Comparison of ENCODE assay signal across 1 cellular context in the genomic region with DNA sequence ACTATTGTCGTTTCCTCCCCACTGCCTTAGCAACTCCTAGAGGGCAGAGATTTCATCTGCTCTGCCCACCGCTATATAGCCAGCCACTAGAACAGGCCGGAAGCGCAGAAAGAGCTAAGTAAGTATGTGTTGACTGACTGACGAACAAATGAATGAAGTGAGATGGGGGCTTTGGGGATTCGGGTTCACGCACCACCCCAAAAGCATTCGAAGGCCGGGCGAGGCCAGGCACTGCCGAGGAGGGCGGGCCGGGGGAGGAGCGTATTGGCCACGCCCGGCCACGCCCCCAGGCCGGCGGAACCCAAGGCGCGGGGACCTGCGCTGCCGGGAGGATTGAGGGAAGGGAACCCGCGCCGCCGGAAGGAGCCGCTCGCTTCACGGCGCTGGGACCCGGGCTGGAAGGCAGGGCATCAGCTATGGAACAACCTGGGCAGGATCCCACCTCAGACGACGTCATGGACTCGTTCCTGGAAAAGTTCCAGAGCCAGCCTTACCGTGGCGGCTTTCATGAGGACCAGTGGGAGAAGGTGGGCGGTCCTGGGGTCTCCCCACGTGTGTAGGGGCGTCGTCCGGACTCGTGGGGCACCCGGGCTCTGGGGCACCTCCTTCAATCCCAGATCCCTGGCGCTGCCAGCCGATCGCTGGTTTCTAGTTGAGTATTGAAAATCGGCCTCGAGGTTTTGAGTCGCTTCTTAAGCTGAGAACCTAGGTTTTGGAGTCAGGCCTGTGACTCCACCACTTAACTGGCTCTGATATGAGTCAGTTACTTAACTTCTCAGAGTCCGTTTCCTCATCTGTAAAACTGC.
A peak's percentile ranks its signal among the peaks of the same experiment; 100 is the strongest.
TF ChIP-seq lines count a peak whose summit lies in the region.

A gene with protein sequence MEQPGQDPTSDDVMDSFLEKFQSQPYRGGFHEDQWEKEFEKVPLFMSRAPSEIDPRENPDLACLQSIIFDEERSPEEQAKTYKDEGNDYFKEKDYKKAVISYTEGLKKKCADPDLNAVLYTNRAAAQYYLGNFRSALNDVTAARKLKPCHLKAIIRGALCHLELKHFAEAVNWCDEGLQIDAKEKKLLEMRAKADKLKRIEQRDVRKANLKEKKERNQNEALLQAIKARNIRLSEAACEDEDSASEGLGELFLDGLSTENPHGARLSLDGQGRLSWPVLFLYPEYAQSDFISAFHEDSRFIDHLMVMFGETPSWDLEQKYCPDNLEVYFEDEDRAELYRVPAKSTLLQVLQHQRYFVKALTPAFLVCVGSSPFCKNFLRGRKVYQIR (plus strand): TSS at position 369 of the 806 bp plus-strand sequence. CDS start 48 bp downstream, at position 417.

TF ChIP-seq in neural cell, 6 proteins besides CTCF, POLR2A, EP300 and RAD21 (continued from another document):
- TF ChIP-seq MXI1 (conservative IDR thresholded peaks at IDR 0.05; ENCODE audit: poor library complexity, severe bottlenecking), result peak; percentile 97
- peak; percentile 76 for TF ChIP-seq SMC3 (conservative IDR thresholded peaks at IDR 0.05; ENCODE audit: poor library complexity)
- TF ChIP-seq POLR2AphosphoS5 (IDR thresholded peaks at IDR 0.05), result peak; percentile 67
TF ChIP-seq in neural cell: peak in this region for 4.
